Comparison of ENCODE assay signal across 18 cellular contexts in genomic region chr3:53303957-53304356, GRCh38. TPM values are rescaled to one million over a fixed set of nuclear protein-coding genes. Genes with fewer than 3 reads are reported as not detected.
DNase-seq lines count a peak whose midpoint lies in the region; ATAC-seq and TF ChIP-seq lines count a peak whose summit lies in the region.
"Had no signal": no experiment of that assay in that cellular context is flagged by ENCODE, and none has a peak within 500 bp of the region (broad histone marks: within the 10 kb centered on the region; RNA-seq: fewer than 3 reads in every experiment).

No MANE protein-coding gene starts in this region.

- H3K36me3 Mint-ChIP-seq in activated T-cell treated with anti-CD3 and anti-CD28 coated beads, Interleukin-2, amount 50 U/mL, for 24 hours (ENCODE audit: low read depth) = peaks cover 70% of the 10 kb centered on the region
- peaks cover 30% of the 10 kb centered on the region for H3K36me3 Mint-ChIP-seq in activated T-cell treated with anti-CD3 and anti-CD28 coated beads, Interleukin-2, amount 50 U/mL, for 4 hours (ENCODE audit: insufficient read depth)

- H4K8ac ChIP-seq in mesenchymal stem cell (ENCODE audit: low read length) = no peak overlapping the region

- no peak overlapping the region for H2BK15ac ChIP-seq in mesenchymal stem cell (ENCODE audit: low read depth, poor library complexity, severe bottlenecking)

- no peaks in the 10 kb centered on the region for H3K9me3 ChIP-seq in mesenchymal stem cell (ENCODE audit: control insufficient read depth, low read length)
- H3K9me3 ChIP-seq in thyroid gland = no peaks in the 10 kb centered on the region
- H3K9me3 ChIP-seq: BLaER1 treated with 17β-estradiol and CSF1 and Interleukin-3, amounts not matched to agents 10 nM and 100 nM; SJSA1; tibial nerve had no signal

- peaks cover 1% of the 10 kb centered on the region for H3K4me1 ChIP-seq in mesenchymal stem cell (ENCODE audit: control insufficient read depth, insufficient read depth, low read depth, low read length)
- peaks cover 0 to 14% of the 10 kb centered on the region in 2 donors for H3K4me1 ChIP-seq in thyroid gland

- peak overlapping the region; percentile 69 for H3K27ac Mint-ChIP-seq in activated T-cell treated with anti-CD3 and anti-CD28 coated beads, Interleukin-2, amount 50 U/mL, for 24 hours

- no peak overlapping the region for H3K27ac ChIP-seq in mesenchymal stem cell (ENCODE audit: low read length, poor library complexity, severe bottlenecking)
- H3K27ac ChIP-seq in thyroid gland = peak overlapping the region; percentile 33 to 44 (median 39)
- H3K27ac ChIP-seq: BLaER1 treated with 17β-estradiol and CSF1 and Interleukin-3, amounts not matched to agents 10 nM and 100 nM; SJSA1 had no signal

- peaks cover 13% of the 10 kb centered on the region for H3K79me1 ChIP-seq in mesenchymal stem cell (replicated peaks; ENCODE audit: low read length, poor library complexity, severe bottlenecking)

- TF ChIP-seq CTCF in fibroblast of pulmonary artery (IDR thresholded peaks at IDR 0.05; ENCODE audit: low read length, missing control alignments) (no peak), thyroid gland (IDR thresholded peaks at IDR 0.05) (no peak)

- H3K18ac ChIP-seq in mesenchymal stem cell (ENCODE audit: low read depth in 1 of 2, low read length in 2 of 2) = no peak overlapping the region

- no peak overlapping the region for H3K23ac ChIP-seq in mesenchymal stem cell (ENCODE audit: low read length in 2 of 2)

- no peaks in the 10 kb centered on the region for H3K27me3 ChIP-seq in mesenchymal stem cell (ENCODE audit: control insufficient read depth in 1 of 2, insufficient read depth in 1 of 2, low read length in 2 of 2)
- no peaks in the 10 kb centered on the region for H3K27me3 ChIP-seq in thyroid gland
- H3K27me3 ChIP-seq: BLaER1 treated with 17β-estradiol and CSF1 and Interleukin-3, amounts not matched to agents 10 nM and 100 nM; SJSA1; tibial nerve had no signal

- no peak overlapping the region for H4K91ac ChIP-seq in mesenchymal stem cell (ENCODE audit: low read length)

- no peak overlapping the region for H3K4me3 Mint-ChIP-seq in activated T-cell treated with anti-CD3 and anti-CD28 coated beads, Interleukin-2, amount 50 U/mL, for 24 hours
- no peak overlapping the region for H3K4me3 Mint-ChIP-seq in activated T-cell treated with anti-CD3 and anti-CD28 coated beads, Interleukin-2, amount 50 U/mL, for 4 hours

- no peak overlapping the region for H2BK120ac ChIP-seq in mesenchymal stem cell (ENCODE audit: low read depth, low read length)

- H2BK5ac ChIP-seq in mesenchymal stem cell (ENCODE audit: low read depth, low read length, poor library complexity, severe bottlenecking) = no peak overlapping the region

- intact Hi-C loops in thyroid gland (cut with DNase I) = loop anchor here (5.0 kb wide), 1 partner anchor 403 kb away; no protein-coding TSS in a partner anchor

- ATAC-seq in activated T-cell treated with anti-CD3 and anti-CD28 coated beads, Interleukin-2, amount 50 U/mL, for 4 hours = no peak
- no peak for ATAC-seq in GM21360 (IDR thresholded peaks at IDR 0.05; ENCODE audit: unreplicated experiment)

- 94% methylated on average over 3 of the region's 3 CpGs for WGBS in mesenchymal stem cell
- 39 to 46% methylated on average over 3 of the region's 3 CpGs for WGBS in thyroid gland, 2 donors

- no peak for TF ChIP-seq POLR2A in thyroid gland (IDR thresholded peaks at IDR 0.05)

- H3K4ac ChIP-seq in mesenchymal stem cell (ENCODE audit: low read depth in 1 of 2, low read length in 2 of 2) = no peak overlapping the region

- no peak overlapping the region for H3K4me2 ChIP-seq in mesenchymal stem cell (ENCODE audit: low read length, poor library complexity, severe bottlenecking)
- H3K4me2 ChIP-seq: BLaER1 treated with 17β-estradiol and CSF1 and Interleukin-3, amounts not matched to agents 10 nM and 100 nM had no signal

- peak overlapping the region; percentile 24 for H3K9ac ChIP-seq in mesenchymal stem cell (ENCODE audit: low read length)
- H3K9ac ChIP-seq: BLaER1 treated with 17β-estradiol and CSF1 and Interleukin-3, amounts not matched to agents 10 nM and 100 nM had no signal

- H3K4me3 ChIP-seq in fibroblast of pulmonary artery (replicated peaks; ENCODE audit: low read depth, low read length) (no peak overlapping the region), mesenchymal stem cell (ENCODE audit: insufficient read depth in 1 of 2, low read depth in 1 of 2, low read length in 2 of 2) (no peak overlapping the region), thyroid gland (replicated peaks in 1 of 3) (no peak overlapping the region)
- H3K4me3 ChIP-seq: BLaER1 treated with 17β-estradiol and CSF1 and Interleukin-3, amounts not matched to agents 10 nM and 100 nM; SJSA1; tibial nerve had no signal

- no peak overlapping the region for H2BK12ac ChIP-seq in mesenchymal stem cell (ENCODE audit: low read length in 2 of 2)

- no peak overlapping the region for H3K14ac ChIP-seq in mesenchymal stem cell (ENCODE audit: low read length in 2 of 2)

- H3K4me1 Mint-ChIP-seq in activated T-cell treated with anti-CD3 and anti-CD28 coated beads, Interleukin-2, amount 50 U/mL, for 24 hours (ENCODE audit: low read depth) = peaks cover 2% of the 10 kb centered on the region
- no peaks in the 10 kb centered on the region for H3K4me1 Mint-ChIP-seq in activated T-cell treated with anti-CD3 and anti-CD28 coated beads, Interleukin-2, amount 50 U/mL, for 4 hours (ENCODE audit: low read depth)

- no peaks in the 10 kb centered on the region for H3K9me3 Mint-ChIP-seq in activated T-cell treated with anti-CD3 and anti-CD28 coated beads, Interleukin-2, amount 50 U/mL, for 24 hours
- no peaks in the 10 kb centered on the region for H3K9me3 Mint-ChIP-seq in activated T-cell treated with anti-CD3 and anti-CD28 coated beads, Interleukin-2, amount 50 U/mL, for 4 hours

- no peaks in the 10 kb centered on the region for H3K27me3 Mint-ChIP-seq in activated T-cell treated with anti-CD3 and anti-CD28 coated beads, Interleukin-2, amount 50 U/mL, for 24 hours
- H3K27me3 Mint-ChIP-seq in activated T-cell treated with anti-CD3 and anti-CD28 coated beads, Interleukin-2, amount 50 U/mL, for 4 hours (ENCODE audit: low read depth) = no peaks in the 10 kb centered on the region

- no peak overlapping the region for H2AFZ ChIP-seq in mesenchymal stem cell (ENCODE audit: low read depth, low read length)

- H3K36me3 ChIP-seq in mesenchymal stem cell (ENCODE audit: control insufficient read depth in 1 of 2, insufficient read depth in 2 of 2, low read depth in 1 of 2, low read length in 2 of 2) (peaks cover 23 to 64% of the 10 kb centered on the region in 2 experiments), thyroid gland (peaks cover 15 to 20% of the 10 kb centered on the region in 2 donors)

- no peak for DNase-seq in activated T-cell treated with anti-CD3 and anti-CD28 coated beads, Interleukin-2, amount 50 U/mL, for 24 hours
- DNase-seq in activated T-cell treated with anti-CD3 and anti-CD28 coated beads, Interleukin-2, amount 50 U/mL, for 4 hours = no peak
- peak; percentile 22 for DNase-seq in fibroblast of pulmonary artery (ENCODE audit: low read depth)
- DNase-seq in mesenchymal stem cell = no peak
- peak; percentile 74 to 77 for DNase-seq in thyroid gland
- no peak for DNase-seq in AG08396 (ENCODE audit: low spot score)
- DNase-seq in COLO668 (lab: John Stamatoyannopoulos, UW; ENCODE audit: unreplicated experiment) = no peak
- DNase-seq: activated gamma-delta T cell; DMS79; hippocampal formation; NCI-H2029; NCI-H524; occipital lobe; stimulated activated CD4-positive, alpha-beta T cell treated with anti-CD3 and anti-CD28 coated beads, Interleukin-2, amount 100 ng/mL, for 48 hours had no signal

- no peak overlapping the region for H2AK5ac ChIP-seq in mesenchymal stem cell (ENCODE audit: low read length, severe bottlenecking)

RNA-seq across cellular contexts. Expression of gene DCP1A, which starts 43.4 kb away (rescaled TPM):
- 10 to 100 TPM; 53.6 to 62.8 (median 61.5) TPM for total RNA-seq in activated T-cell treated with anti-CD3 and anti-CD28 coated beads, Interleukin-2, amount 50 U/mL, for 4 hours
- 24.1 TPM for polyA plus RNA-seq in mesenchymal stem cell (2013, experiment 1 of 2)
- 23.0 TPM for polyA plus RNA-seq in mesenchymal stem cell (2013, experiment 2 of 2)
- total RNA-seq in thyroid gland = 10 to 100 TPM; 20.9 to 30.6 (median 23.3) TPM

RNA-seq across cellular contexts. Expression of gene TKT, which starts 48.1 kb away (rescaled TPM):
- 100 to 1,000 TPM; 287 to 334 (median 331) TPM for total RNA-seq in activated T-cell treated with anti-CD3 and anti-CD28 coated beads, Interleukin-2, amount 50 U/mL, for 4 hours
- 359 TPM for polyA plus RNA-seq in mesenchymal stem cell (2013, experiment 1 of 2)
- 363 TPM for polyA plus RNA-seq in mesenchymal stem cell (2013, experiment 2 of 2)
- 100 to 1,000 TPM; 468 to 962 (median 800) TPM for total RNA-seq in thyroid gland

Comparison
In these comparisons a context has a peak if more than half of its experiments do, and no peak if none do; other contexts are left out.
1. DNase-seq: peak in fibroblast of pulmonary artery (single experiment) and thyroid gland (2 of 2); none in activated T-cell treated with anti-CD3 and anti-CD28 coated beads, Interleukin-2, amount 50 U/mL, for 24 hours (single experiment), activated T-cell treated with anti-CD3 and anti-CD28 coated beads, Interleukin-2, amount 50 U/mL, for 4 hours (single experiment), mesenchymal stem cell (single experiment), AG08396 (single experiment) and COLO668 (single experiment).